In the genomic region with DNA sequence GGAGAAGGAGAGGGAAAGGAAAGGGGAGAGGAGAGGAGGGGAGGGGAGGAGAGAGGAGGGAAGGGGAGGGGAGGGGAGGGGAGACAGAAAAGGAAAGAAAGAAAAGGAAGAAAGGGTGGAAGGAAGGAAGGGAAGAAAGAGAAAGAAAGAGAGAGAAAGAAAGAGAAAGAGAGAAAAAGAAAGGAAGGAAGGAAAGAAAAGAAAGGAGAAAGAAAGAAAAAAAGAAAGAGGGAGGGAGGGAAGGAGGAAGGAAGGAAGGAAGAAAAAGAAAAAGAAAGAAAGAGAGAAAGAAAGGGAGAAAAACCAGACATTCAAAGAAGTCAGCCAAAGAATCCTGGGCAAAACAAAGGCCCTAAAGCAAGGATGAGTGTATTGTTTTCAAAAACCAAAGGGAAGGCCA, we compare ENCODE assay signal across 35 cellular contexts.
"Had no signal": no experiment of that assay in that cellular context is flagged by ENCODE, and none has a peak within 500 bp of the region (broad histone marks: within the 10 kb centered on the region; RNA-seq: fewer than 3 reads in every experiment).

No MANE protein-coding gene starts in this region.

- H3K27ac ChIP-seq: KMS-11 had no signal

- H3K36me3 ChIP-seq: MG63 had no signal

- H3K4me3 ChIP-seq: MG63 had no signal

- H3K9me3 ChIP-seq: MG63 had no signal

- DNase-seq: Karpas-422, Kasumi-1, MG63, MM.1S, MV-4-11, NCI-H1048, NCI-H1092, NCI-H1092 treated with DMSO at 0.1 percent for 48 hours, NCI-H1105, NCI-H1105 treated with DMSO at 0.1 percent for 48 hours, NCI-H1417, NCI-H1417 treated with DMSO at 0.1 percent for 48 hours, NCI-H1436, NCI-H1436 treated with DMSO at 0.1 percent for 48 hours, NCI-H146, NCI-H1694, NCI-H1694 treated with DMSO at 0.1 percent for 48 hours, NCI-H187, NCI-H187 treated with DMSO at 0.1 percent for 48 hours, NCI-H1930, NCI-H2029, NCI-H2029 treated with DMSO at 0.1 percent for 48 hours, NCI-H2081, NCI-H2081 treated with DMSO at 0.1 percent for 48 hours, NCI-H2107, NCI-H2171, NCI-H2171 treated with DMSO at 0.1 percent for 48 hours, NCI-H2227 treated with DMSO at 0.1 percent for 48 hours, NCI-H226, NCI-H345, NCI-H446, NCI-H446 treated with DMSO at 0.1 percent for 48 hours, NCI-H510A, NCI-H524 had no signal

- H3K9ac ChIP-seq: KMS-11 had no signal

- H3K4me2 ChIP-seq: KMS-11 had no signal

- H3K27me3 ChIP-seq: MG63 had no signal
